In the genomic region with DNA sequence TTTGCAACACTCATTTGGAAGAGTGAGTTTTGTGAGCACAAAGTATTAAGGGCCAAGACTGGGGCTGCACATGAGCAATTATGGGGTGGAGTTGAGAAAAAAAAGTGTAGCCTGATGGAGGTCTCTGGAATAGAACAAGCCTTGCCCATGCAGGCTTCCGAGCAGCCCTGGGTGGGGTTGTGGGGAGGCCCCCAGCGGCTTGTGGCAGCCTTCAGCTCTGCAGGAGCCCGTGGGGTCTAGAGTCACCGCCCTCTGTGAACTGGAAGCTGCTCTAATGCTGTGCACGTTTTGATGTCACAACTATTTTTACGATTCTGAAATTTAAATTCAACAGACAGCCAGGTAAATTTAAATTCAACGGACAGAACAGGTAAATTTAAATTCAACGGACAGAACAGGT, we compare ENCODE assay signal across 13 cellular contexts. TPM values are rescaled to one million over a fixed set of nuclear protein-coding genes. Genes with fewer than 3 reads are reported as not detected.
DNase-seq lines count a peak whose midpoint lies in the region; ATAC-seq and TF ChIP-seq lines count a peak whose summit lies in the region.
"Had no signal": no experiment of that assay in that cellular context is flagged by ENCODE, and none has a peak within 500 bp of the region (broad histone marks: within the 10 kb centered on the region; RNA-seq: fewer than 3 reads in every experiment).

No MANE protein-coding gene starts in this region.

- H2BK15ac ChIP-seq in neuronal stem cell (ENCODE audit: low read length): no peak overlapping the region

- H4K8ac ChIP-seq in neuronal stem cell (ENCODE audit: low read depth, low read length): no peak overlapping the region

- no peak overlapping the region for H2BK12ac ChIP-seq in neuronal stem cell (ENCODE audit: low read length)

- peak overlapping the region; percentile 45 for H3K18ac ChIP-seq in neuronal stem cell (ENCODE audit: low read length)

- H3K27me3 ChIP-seq in DND-41 (ENCODE audit: insufficient read depth, low read length, poor library complexity): peaks cover 5% of the 10 kb centered on the region
- H3K27me3 ChIP-seq in GM23338 (ENCODE audit: insufficient read depth): no peaks in the 10 kb centered on the region
- H3K27me3 ChIP-seq in endodermal cell (ENCODE audit: control insufficient read depth, insufficient read depth, low read length, poor library complexity, severe bottlenecking): no peaks in the 10 kb centered on the region
- no peaks in the 10 kb centered on the region for H3K27me3 ChIP-seq in neuronal stem cell (ENCODE audit: control insufficient read depth in 3 of 3, insufficient read depth in 3 of 3, low read depth in 1 of 3, low read length in 3 of 3)
- H3K27me3 ChIP-seq: BE2C had no signal

- no peak for TF ChIP-seq CTCF in DND-41 (IDR thresholded peaks at IDR 0.05; ENCODE audit: borderline replicate concordance, extremely low read depth, low read length, poor library complexity, severe bottlenecking)
- TF ChIP-seq CTCF in GM23338 (conservative IDR thresholded peaks at IDR 0.05; ENCODE audit: low read depth in 2 of 2): no peak
- no peak for TF ChIP-seq CTCF in endodermal cell (conservative IDR thresholded peaks at IDR 0.05)

- H3K27me3 Mint-ChIP-seq in GM23338 (ENCODE audit: insufficient read depth, low read depth, poor library complexity) (peaks cover under 1% of the 10 kb centered on the region), endodermal cell (ENCODE audit: insufficient read depth) (no peaks in the 10 kb centered on the region)

- H2BK120ac ChIP-seq in neuronal stem cell (ENCODE audit: low read depth, low read length): no peak overlapping the region

- no peaks in the 10 kb centered on the region for H3K36me3 ChIP-seq in DND-41 (ENCODE audit: insufficient read depth, low read length)
- H3K36me3 ChIP-seq in GM23338 (ENCODE audit: insufficient read depth): no peaks in the 10 kb centered on the region
- H3K36me3 ChIP-seq in endodermal cell (ENCODE audit: control insufficient read depth, insufficient read depth, low read length): no peaks in the 10 kb centered on the region
- H3K36me3 ChIP-seq in neuronal stem cell (replicated peaks in 1 of 2; ENCODE audit: control insufficient read depth in 2 of 2, insufficient read depth in 2 of 2, low read length in 2 of 2): no peaks in the 10 kb centered on the region
- H3K36me3 ChIP-seq: BE2C had no signal

- no peaks in the 10 kb centered on the region for H3F3A ChIP-seq in GM23338 (replicated peaks; ENCODE audit: low read depth)

- DNase-seq in DND-41: peak; percentile 15
- no peak for DNase-seq in GM23338 (ENCODE audit: low spot score)
- DNase-seq in endodermal cell: no peak
- no peak for DNase-seq in neuronal stem cell (ENCODE audit: low spot score)
- DNase-seq in medulla oblongata (ENCODE audit: extremely low spot score): no peak
- no peak for DNase-seq in posterior vena cava (ENCODE audit: low spot score)
- DNase-seq: BE2C; CD4-positive, alpha-beta memory T cell; EL; IMR-90 had no signal

- H3K4me2 ChIP-seq in DND-41 (ENCODE audit: insufficient read depth, low read length) (no peak overlapping the region), GM23338 (no peak overlapping the region), neuronal stem cell (ENCODE audit: insufficient read depth, low read length, poor library complexity, severe bottlenecking) (no peak overlapping the region)
- H3K4me2 ChIP-seq: A549 had no signal

- H3K23ac ChIP-seq in neuronal stem cell (ENCODE audit: low read depth, low read length, poor library complexity): no peak overlapping the region

- ATAC-seq in DND-41 (ENCODE audit: insufficient read depth, low read depth) (peak; percentile 58; the same call in 2 of the 3 replicates), GM23338 (no peak), HG02610 (IDR thresholded peaks at IDR 0.05; ENCODE audit: unreplicated experiment) (no peak)
- ATAC-seq: A549 had no signal

- H3K9me3 ChIP-seq in DND-41 (ENCODE audit: insufficient read depth, low read length, severe bottlenecking) (no peaks in the 10 kb centered on the region), endodermal cell (ENCODE audit: control insufficient read depth, low read length) (no peaks in the 10 kb centered on the region), neuronal stem cell (replicated peaks in 1 of 2; ENCODE audit: control insufficient read depth in 2 of 2, insufficient read depth in 1 of 2, low read depth in 1 of 2, low read length in 2 of 2) (peaks cover 0 to 2% of the 10 kb centered on the region in 2 donors)
- H3K9me3 ChIP-seq: A549 had no signal

- H4K20me1 ChIP-seq in DND-41 (ENCODE audit: insufficient read depth, low read length) (0 out of 2 replicates have a peak, but pooled peaks cover 4% of the 10 kb centered on the region), GM23338 (replicated peaks; ENCODE audit: insufficient read depth) (no peaks in the 10 kb centered on the region)

- H3K9ac ChIP-seq in DND-41 (ENCODE audit: low read depth, low read length) (no peak overlapping the region), endodermal cell (ENCODE audit: extremely low read depth, low read length, poor library complexity, severe bottlenecking) (no peak overlapping the region), neuronal stem cell (ENCODE audit: low read depth, low read length, poor library complexity) (no peak overlapping the region)

- H3K4me3 Mint-ChIP-seq in GM23338 (no peak overlapping the region), endodermal cell (no peak overlapping the region)
- H3K4me3 Mint-ChIP-seq: CD4-positive, alpha-beta memory T cell had no signal

- H3K4me1 ChIP-seq in DND-41 (ENCODE audit: insufficient read depth, low read length) (no peaks in the 10 kb centered on the region; the same call in 1 of the 2 replicates), GM23338 (ENCODE audit: insufficient read depth) (peaks cover 4% of the 10 kb centered on the region; the same call in 1 of the 2 replicates), endodermal cell (ENCODE audit: control insufficient read depth, insufficient read depth, low read length) (no peaks in the 10 kb centered on the region), neuronal stem cell (ENCODE audit: control insufficient read depth in 2 of 2, insufficient read depth in 1 of 2, low read depth in 1 of 2, low read length in 2 of 2) (peaks cover 0 to 1% of the 10 kb centered on the region in 2 donors)
- H3K4me1 ChIP-seq: A549, BE2C had no signal

- H2BK5ac ChIP-seq in neuronal stem cell (ENCODE audit: low read length): no peak overlapping the region

- peaks cover 8% of the 10 kb centered on the region; the same call in 2 of the 3 replicates for H3K4me1 Mint-ChIP-seq in GM23338
- H3K4me1 Mint-ChIP-seq in endodermal cell: no peaks in the 10 kb centered on the region
- H3K4me1 Mint-ChIP-seq: CD4-positive, alpha-beta memory T cell had no signal

- WGBS in endodermal cell (ENCODE audit: insufficient coverage in 1 of 2, insufficient read length in 1 of 2), 2 experiments: 93 to 95% methylated on average over 8 of the region's 8 CpGs
- no CpG with 5 or more reads among the region's 8 CpGs for WGBS in neuronal stem cell (ENCODE audit: extremely low coverage in 2 of 2, insufficient read length in 2 of 2, insufficient replicate concordance in 1 of 2), 2 donors

- no peaks in the 10 kb centered on the region for H3K79me1 ChIP-seq in neuronal stem cell (ENCODE audit: low read depth, low read length)

- 0 out of 2 replicates have a peak overlapping the region, but pooled peaks have one; percentile 43 for H3K27ac Mint-ChIP-seq in GM23338
- peak overlapping the region; percentile 74 for H3K27ac Mint-ChIP-seq in endodermal cell
- H3K27ac Mint-ChIP-seq: CD4-positive, alpha-beta memory T cell had no signal

- H2AK5ac ChIP-seq in neuronal stem cell (ENCODE audit: low read depth, low read length): peak overlapping the region; percentile 2

- H3K36me3 Mint-ChIP-seq in GM23338 (ENCODE audit: low read depth): peaks cover 4% of the 10 kb centered on the region; the same call in 2 of the 3 replicates
- H3K36me3 Mint-ChIP-seq in endodermal cell (ENCODE audit: low read depth): peaks cover 13% of the 10 kb centered on the region
- H3K36me3 Mint-ChIP-seq: CD4-positive, alpha-beta memory T cell had no signal

- H3K9me3 Mint-ChIP-seq in GM23338 (peaks cover 4% of the 10 kb centered on the region; the same call in 2 of the 3 replicates), endodermal cell (no peaks in the 10 kb centered on the region)
- H3K9me3 Mint-ChIP-seq: CD4-positive, alpha-beta memory T cell had no signal

- H3K4ac ChIP-seq in neuronal stem cell (ENCODE audit: low read length): no peak overlapping the region

- no peaks in the 10 kb centered on the region for H3K79me2 ChIP-seq in DND-41 (ENCODE audit: insufficient read depth, low read length)
- no peaks in the 10 kb centered on the region for H3K79me2 ChIP-seq in GM23338 (replicated peaks; ENCODE audit: insufficient read depth)

- intact Hi-C loops in posterior vena cava (cut with DNase I): no loop called here

- H3K9me2 ChIP-seq in GM23338 (ENCODE audit: insufficient read depth): peaks cover 9% of the 10 kb centered on the region

- H2AFZ ChIP-seq in DND-41 (ENCODE audit: low read depth, low read length) (no peak overlapping the region), GM23338 (no peak overlapping the region), neuronal stem cell (ENCODE audit: low read length) (no peak overlapping the region)

- H3K4me3 ChIP-seq in DND-41 (ENCODE audit: low read depth in 1 of 2, low read length in 2 of 2) (no peak overlapping the region), GM23338 (no peak overlapping the region), endodermal cell (ENCODE audit: low read length) (no peak overlapping the region), neuronal stem cell (ENCODE audit: low read length in 2 of 2) (no peak overlapping the region)
- H3K4me3 ChIP-seq: A549 had no signal

- H3K27ac ChIP-seq in DND-41 (ENCODE audit: low read length): no peak overlapping the region
- no peak overlapping the region for H3K27ac ChIP-seq in GM23338 (ENCODE audit: low read depth)
- H3K27ac ChIP-seq in endodermal cell (ENCODE audit: low read depth, low read length): no peak overlapping the region
- H3K27ac ChIP-seq in neuronal stem cell (replicated peaks; ENCODE audit: low read length): no peak overlapping the region
- H3K27ac ChIP-seq: A549, C4-2B had no signal

- H3K14ac ChIP-seq in neuronal stem cell (ENCODE audit: low read length): no peak overlapping the region

- no peak overlapping the region for H4K91ac ChIP-seq in neuronal stem cell (ENCODE audit: low read depth, low read length, poor library complexity)

RNA-seq across cellular contexts. Expression of a gene that starts 58.9 kb away (rescaled TPM):
- 6.8 and 7.9 TPM in 2 replicates for total RNA-seq in GM23338 (2014; rRNA removed; shearing (Covaris generic))
- polyA plus RNA-seq in GM23338 (2016; fragmentation: Nextera tagmentation; extraction: Ambion mirVana): 3.5 and 4.1 TPM in 2 replicates
- 10 to 100 TPM in 1 of 2 donors, 1 to 10 TPM in 1; 9.1 to 16.7 TPM for total RNA-seq in endodermal cell
- 11.3 TPM for polyA plus RNA-seq in endodermal cell (2013, experiment 1 of 2)
- 8.9 TPM for polyA plus RNA-seq in endodermal cell (2013, experiment 2 of 2)
- polyA plus RNA-seq in neuronal stem cell (2013, experiment 1 of 2): 1.4 TPM
- polyA plus RNA-seq in neuronal stem cell (2013, experiment 2 of 2): 1.5 TPM
- 100 to 1,000 TPM in 1 of 2 donors, 10 to 100 TPM in 1; 70.4 to 102 TPM for total RNA-seq in posterior vena cava
- total RNA-seq: CD4-positive, alpha-beta memory T cell had no signal
